In the genomic region with DNA sequence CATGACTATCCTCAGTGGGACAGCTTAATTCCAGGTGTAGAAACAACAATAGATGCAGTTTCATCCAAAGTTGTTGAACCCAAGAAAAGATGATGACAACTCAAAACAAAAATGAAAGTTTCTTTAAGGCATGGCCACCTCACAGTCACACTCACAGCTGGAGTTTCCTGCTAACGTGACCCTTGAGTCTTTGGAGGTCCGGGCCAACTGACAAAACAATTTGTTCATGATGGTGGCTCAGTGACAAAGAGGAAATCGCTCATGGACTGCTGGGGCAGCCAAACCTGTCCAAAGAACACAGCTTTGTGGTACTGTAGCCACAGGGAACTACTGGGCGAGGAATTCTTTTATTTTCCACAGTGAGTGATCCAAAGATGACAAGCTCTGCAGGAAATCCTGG, we compare ENCODE assay signal across 13 cellular contexts.
DNase-seq lines count a peak whose midpoint lies in the region; ATAC-seq and TF ChIP-seq lines count a peak whose summit lies in the region.
"Had no signal": no experiment of that assay in that cellular context is flagged by ENCODE, and none has a peak within 500 bp of the region (broad histone marks: within the 10 kb centered on the region; RNA-seq: fewer than 3 reads in every experiment).

No MANE protein-coding gene starts in this region.

- intact Hi-C loops in mucosa of descending colon (cut with DNase I, micrococcal nuclease): no loop called here
- intact Hi-C loops in CD14-positive monocyte (cut with micrococcal nuclease): no loop called here

- peak; percentile 7 for DNase-seq in Daoy (ENCODE audit: low read depth)
- DNase-seq in HT1080 (ENCODE audit: low read depth): peak; percentile 36
- peak; percentile 34 for DNase-seq in brain pericyte (ENCODE audit: low read depth, low spot score)
- no peak for DNase-seq in neuronal stem cell (ENCODE audit: low spot score)
- DNase-seq in mucosa of descending colon: no peak
- DNase-seq in BE2C: no peak
- DNase-seq in CD14-positive monocyte (ENCODE audit: low spot score): no peak
- DNase-seq in NCI-H2107 treated with DMSO at 0.1 percent for 48 hours (lab: John Stamatoyannopoulos, UW; ENCODE audit: unreplicated experiment): no peak
- DNase-seq: activated CD8-positive, alpha-beta memory T cell treated with anti-CD3 and anti-CD28 coated beads, Interleukin-2, amount 50 U/mL, for 48 hours; NCI-H2171; NK-92 treated with Interleukin-12 subunit alpha and Interleukin-12 subunit beta, amount 100 ng/mL, for 24 hours; sigmoid colon; stimulated activated naive CD4-positive, alpha-beta T cell treated with Interleukin-2 at 50 U/mL for 16 hours had no signal

- no peak overlapping the region for H3K18ac ChIP-seq in neuronal stem cell (ENCODE audit: low read length)

- H3K4me3 ChIP-seq in neuronal stem cell (ENCODE audit: low read length in 2 of 2) (no peak overlapping the region), mucosa of descending colon (no peak overlapping the region), BE2C (ENCODE audit: low read depth, low read length) (no peak overlapping the region)
- H3K4me3 ChIP-seq: sigmoid colon had no signal

- H3K23ac ChIP-seq in neuronal stem cell (ENCODE audit: low read depth, low read length, poor library complexity): no peak overlapping the region

- H2BK5ac ChIP-seq in neuronal stem cell (ENCODE audit: low read length): no peak overlapping the region

- peaks cover 3% of the 10 kb centered on the region for H3K4me1 Mint-ChIP-seq in CD14-positive monocyte

- H3K27me3 Mint-ChIP-seq in CD14-positive monocyte (ENCODE audit: low read depth in 3 of 3): peaks cover 0 to 4% (median 2%) of the 10 kb centered on the region in 3 donors

- H3K4me1 ChIP-seq in neuronal stem cell (ENCODE audit: control insufficient read depth in 2 of 2, insufficient read depth in 1 of 2, low read depth in 1 of 2, low read length in 2 of 2) (peaks cover 5 to 10% of the 10 kb centered on the region in 2 donors), mucosa of descending colon (ENCODE audit: low read depth) (no peaks in the 10 kb centered on the region), BE2C (no peaks in the 10 kb centered on the region; the same call in 1 of the 2 replicates)

- no CpG with 5 or more reads among the region's 4 CpGs for WGBS in neuronal stem cell (ENCODE audit: extremely low coverage in 2 of 2, insufficient read length in 2 of 2, insufficient replicate concordance in 1 of 2), 2 donors

- no peaks in the 10 kb centered on the region for H3K79me1 ChIP-seq in neuronal stem cell (ENCODE audit: low read depth, low read length)

- no peak overlapping the region for H3K14ac ChIP-seq in neuronal stem cell (ENCODE audit: low read length)

- no peak overlapping the region for H4K8ac ChIP-seq in neuronal stem cell (ENCODE audit: low read depth, low read length)

- H3K4ac ChIP-seq in neuronal stem cell (ENCODE audit: low read length): no peak overlapping the region

- no peak overlapping the region for H3K4me2 ChIP-seq in neuronal stem cell (ENCODE audit: insufficient read depth, low read length, poor library complexity, severe bottlenecking)

- H2AK5ac ChIP-seq in neuronal stem cell (ENCODE audit: low read depth, low read length): no peak overlapping the region

- H2BK15ac ChIP-seq in neuronal stem cell (ENCODE audit: low read length): no peak overlapping the region

- H3K27ac ChIP-seq in neuronal stem cell (replicated peaks; ENCODE audit: low read length): no peak overlapping the region
- H3K27ac ChIP-seq: sigmoid colon had no signal

- no peaks in the 10 kb centered on the region for H3K27me3 ChIP-seq in neuronal stem cell (ENCODE audit: control insufficient read depth in 3 of 3, insufficient read depth in 3 of 3, low read depth in 1 of 3, low read length in 3 of 3)
- no peaks in the 10 kb centered on the region for H3K27me3 ChIP-seq in BE2C
- H3K27me3 ChIP-seq: sigmoid colon had no signal

- H3K9me3 ChIP-seq in neuronal stem cell (replicated peaks in 1 of 2; ENCODE audit: control insufficient read depth in 2 of 2, insufficient read depth in 1 of 2, low read depth in 1 of 2, low read length in 2 of 2): peaks cover 2 to 6% of the 10 kb centered on the region in 2 donors
- H3K9me3 ChIP-seq in mucosa of descending colon: no peaks in the 10 kb centered on the region
- H3K9me3 ChIP-seq in BE2C: no peaks in the 10 kb centered on the region
- H3K9me3 ChIP-seq: sigmoid colon had no signal

- H3K36me3 ChIP-seq in neuronal stem cell (replicated peaks in 1 of 2; ENCODE audit: control insufficient read depth in 2 of 2, insufficient read depth in 2 of 2, low read length in 2 of 2) (no peaks in the 10 kb centered on the region), mucosa of descending colon (ENCODE audit: low read depth) (no peaks in the 10 kb centered on the region), BE2C (no peaks in the 10 kb centered on the region)
- H3K36me3 ChIP-seq: sigmoid colon had no signal

- H3K4me3 Mint-ChIP-seq in CD14-positive monocyte: no peak overlapping the region

- no peak overlapping the region for H2BK120ac ChIP-seq in neuronal stem cell (ENCODE audit: low read depth, low read length)

- no peak overlapping the region for H4K91ac ChIP-seq in neuronal stem cell (ENCODE audit: low read depth, low read length, poor library complexity)

- no peak for ATAC-seq in mucosa of descending colon

- no peaks in the 10 kb centered on the region for H3K36me3 Mint-ChIP-seq in CD14-positive monocyte

- H2AFZ ChIP-seq in neuronal stem cell (ENCODE audit: low read length): peak overlapping the region; percentile 65

- TF ChIP-seq CTCF in mucosa of descending colon (IDR thresholded peaks at IDR 0.05) (no peak), BE2C (IDR thresholded peaks at IDR 0.05; ENCODE audit: low read depth, low read length) (no peak), CD14-positive monocyte (IDR thresholded peaks at IDR 0.05) (no peak)

- no peak overlapping the region for H3K27ac Mint-ChIP-seq in CD14-positive monocyte

- no peak overlapping the region for H3K9ac ChIP-seq in neuronal stem cell (ENCODE audit: low read depth, low read length, poor library complexity)

- H2BK12ac ChIP-seq in neuronal stem cell (ENCODE audit: low read length): no peak overlapping the region

- H3K9me3 Mint-ChIP-seq in CD14-positive monocyte: peaks cover 7 to 17% (median 10%) of the 10 kb centered on the region in 7 donors

Comparison
In these comparisons a context has a peak if more than half of its experiments do, and no peak if none do; other contexts are left out.
1. DNase-seq: peak in Daoy (single experiment), HT1080 (single experiment) and brain pericyte (single experiment); none in neuronal stem cell (single experiment), mucosa of descending colon (0 of 3), BE2C (single experiment), CD14-positive monocyte (single experiment) and NCI-H2107 treated with DMSO at 0.1 percent for 48 hours (single experiment).